1 cellular context compared by ENCODE assay signal in the genomic region with DNA sequence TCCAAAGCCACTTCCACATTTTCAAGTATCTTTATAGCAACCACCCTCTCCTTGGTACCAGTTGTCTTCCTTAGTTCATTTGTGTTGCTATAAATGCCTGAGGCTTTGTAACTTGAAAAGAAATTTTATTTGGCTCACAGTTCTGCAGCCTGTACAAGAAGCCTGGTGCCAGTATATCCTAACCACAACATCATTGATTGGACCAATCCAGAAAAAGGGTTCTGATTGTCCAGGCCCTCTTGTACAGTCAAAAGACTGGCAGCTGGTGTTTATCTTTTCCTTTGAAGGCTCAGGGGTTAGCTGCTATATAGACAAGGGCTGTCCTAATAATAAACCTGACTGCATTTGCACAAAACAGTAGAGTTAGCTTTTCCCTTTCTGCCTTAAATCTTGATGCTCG.
TF ChIP-seq lines count a peak whose summit lies in the region.

No MANE protein-coding gene starts in this region.

TF ChIP-seq in A549, 52 proteins besides CTCF, POLR2A, EP300 and RAD21 (continued from another document):
- TF ChIP-seq ELK1 (IDR thresholded peaks at IDR 0.05; ENCODE audit: low read depth, low read length), result no peak
